8 cellular contexts compared by ENCODE assay signal in the genomic region with DNA sequence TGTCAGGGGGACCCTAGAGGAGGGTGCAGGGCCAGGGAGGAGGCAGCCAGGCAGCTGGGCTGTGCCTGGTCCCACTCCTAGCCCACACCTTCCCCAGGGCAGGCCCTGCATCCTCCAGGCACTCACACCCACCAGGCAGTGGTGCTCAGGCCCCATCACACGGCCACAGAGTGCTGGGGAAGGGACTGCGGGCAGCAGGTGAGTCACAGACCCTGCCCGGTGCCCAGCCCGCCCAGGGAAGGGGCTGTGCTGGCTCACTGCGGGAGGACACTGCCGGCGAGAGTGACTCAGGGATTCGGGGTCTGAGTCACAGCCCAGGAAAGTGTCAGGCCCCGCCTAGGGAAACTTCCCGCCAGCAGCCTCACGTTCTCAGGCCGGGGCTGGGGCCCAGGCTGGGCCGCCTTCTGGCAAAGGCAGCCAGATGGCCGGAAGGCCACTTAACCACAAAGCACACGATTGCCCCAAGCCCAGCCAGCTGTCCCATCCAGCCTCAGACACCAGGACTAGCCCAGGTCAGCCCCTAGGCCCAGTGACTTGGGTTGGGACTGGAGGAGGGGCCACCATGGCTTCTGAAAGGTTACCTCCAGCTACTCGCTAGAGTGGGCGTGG. TPM values are rescaled to one million over a fixed set of nuclear protein-coding genes. Genes with fewer than 3 reads are reported as not detected.
DNase-seq lines count a peak whose midpoint lies in the region; ATAC-seq, FAIRE-seq and TF ChIP-seq lines count a peak whose summit lies in the region.

No MANE protein-coding gene starts in this region.

- H3K27ac Mint-ChIP-seq in WTC11: no peak overlapping the region
- H3K27ac Mint-ChIP-seq in chondrocyte (ENCODE audit: unreplicated experiment): peak overlapping the region; percentile 87

- H3K27me3 Mint-ChIP-seq in WTC11 (ENCODE audit: low read depth) (no peaks in the 10 kb centered on the region), chondrocyte (ENCODE audit: low read depth) (no peaks in the 10 kb centered on the region)

- no peak for FAIRE-seq in HepG2 (lab: Jason Lieb, UNC)

- H3K4me3 Mint-ChIP-seq in WTC11 (no peak overlapping the region), chondrocyte (ENCODE audit: unreplicated experiment) (peak overlapping the region; percentile 4)

- TF ChIP-seq POLR2A in HepG2 (IDR thresholded peaks at IDR 0.05; ENCODE audit: insufficient read depth in 1 of 2, low read depth in 2 of 2, low read length in 2 of 2): peak in 1 of 2 experiments; percentile 49; a peak in 2 of 4 replicates

- H3K4me1 Mint-ChIP-seq in WTC11: 0 out of 2 replicates have a peak, but pooled peaks cover 8% of the 10 kb centered on the region
- H3K4me1 Mint-ChIP-seq in chondrocyte (ENCODE audit: low read depth): peaks cover 37% of the 10 kb centered on the region

- CTCF ChIA-PET in WTC11 (lab: Charles Lee): no interaction called here
- CTCF ChIA-PET in HepG2 (lab: Yijun Ruan, JAX; ENCODE audit: low intra/inter-chr PET ratio, low total read pairs): no interaction called here

- no peaks in the 10 kb centered on the region for H4K20me1 ChIP-seq in HepG2 (ENCODE audit: insufficient read depth, low read length)

- no peaks in the 10 kb centered on the region for H3K36me3 ChIP-seq in HepG2 (replicated peaks in 1 of 2; ENCODE audit: control insufficient read depth in 1 of 2, insufficient read depth in 2 of 2, low read length in 2 of 2)

- no TSS peak for BruUV-seq in HepG2 (replicated peaks; lab: Mats Ljungman, UMichigan)

- POLR2A ChIA-PET in WTC11 (lab: Charles Lee): interaction anchor here (0.5 kb wide), 1 partner anchor 41 kb away, joined by 3 read pairs; no protein-coding TSS in a partner anchor
- POLR2A ChIA-PET in HepG2 (lab: Yijun Ruan, JAX): no interaction called here

- H3K9me3 ChIP-seq in HepG2 (ENCODE audit: low read length): no peaks in the 10 kb centered on the region

- H3K27ac ChIP-seq in HepG2 (ENCODE audit: extremely low read length, insufficient read depth, low read length): no peak overlapping the region

- ATAC-seq in GM21737 (IDR thresholded peaks at IDR 0.05; ENCODE audit: unreplicated experiment) (peak; percentile 75), WTC11 (peak; percentile 65), HepG2 (peak; percentile 86), GM19324 (IDR thresholded peaks at IDR 0.05; ENCODE audit: low FRiP score, unreplicated experiment) (no peak)

- no peak overlapping the region for H2AFZ ChIP-seq in HepG2 (ENCODE audit: low read length)

- no peaks in the 10 kb centered on the region for H3K79me2 ChIP-seq in HepG2 (ENCODE audit: insufficient read depth, low read length)

- H3K9me3 Mint-ChIP-seq in WTC11 (no peaks in the 10 kb centered on the region), chondrocyte (ENCODE audit: low read depth) (no peaks in the 10 kb centered on the region)

- no peaks in the 10 kb centered on the region; a peak in 1 of 5 replicates for H3K27me3 ChIP-seq in HepG2 (ENCODE audit: control insufficient read depth in 1 of 2, insufficient read depth in 2 of 2, low read length in 2 of 2)

- TF ChIP-seq EP300 in HepG2 (IDR thresholded peaks at IDR 0.05; ENCODE audit: low read depth in 2 of 2, low read length in 2 of 2) (peak in 1 of 2 experiments; percentile 62; a peak in 1 of 4 replicates), HepG2 (CRISPR knock-in tag; IDR thresholded peaks at IDR 0.05; ENCODE audit: borderline replicate concordance) (peak; percentile 69)

- H3K36me3 Mint-ChIP-seq in WTC11: peaks cover 4% of the 10 kb centered on the region
- H3K36me3 Mint-ChIP-seq in chondrocyte (ENCODE audit: low read depth): peaks cover 9% of the 10 kb centered on the region

- H3K4me2 ChIP-seq in HepG2 (ENCODE audit: low read depth, low read length): peak overlapping the region; percentile 69

- no peak for TF ChIP-seq RAD21 in HepG2 (CRISPR knock-in tag; IDR thresholded peaks at IDR 0.05)

- in situ Hi-C loops in HepG2 (cut with HindIII; ENCODE audit: extremely low pct_ligation_motif_present, low pct_unique_long_range_greater_than_20kb): no loop called here

- H3K9ac ChIP-seq in HepG2 (ENCODE audit: insufficient read depth, low read depth, low read length): peak overlapping the region; percentile 19; the same call in 1 of the 2 replicates

- 9% methylated on average over 14 of the region's 17 CpGs for WGBS in HepG2 (ENCODE audit: low lambda C conversion rate)

- H3K4me1 ChIP-seq in HepG2 (ENCODE audit: insufficient read depth, low read length): peaks cover 22% of the 10 kb centered on the region

- TF ChIP-seq CTCF in WTC11 (IDR thresholded peaks at IDR 0.05) (no peak), chondrocyte (IDR thresholded peaks at IDR 0.05) (peak; percentile 69), HepG2 (CRISPR knock-in tag; IDR thresholded peaks at IDR 0.05) (peak; percentile 41; the same call in 1 of the 2 replicates)

- H3K4me3 ChIP-seq in HepG2 (replicated peaks in 1 of 3; ENCODE audit: insufficient read depth in 1 of 3, low read depth in 2 of 3, low read length in 3 of 3): peak overlapping the region in 1 of 3 experiments; percentile 56; a peak in 1 of 6 replicates

- intact Hi-C loops in HepG2 (cut with micrococcal nuclease; ENCODE audit: unreplicated experiment): no loop called here

- DNase-seq in EH (ENCODE audit: low read depth): peak; percentile 98
- peak; percentile 88 for DNase-seq in HuH-7 (ENCODE audit: low spot score)
- DNase-seq in WTC11 (ENCODE audit: low spot score): peak; percentile 51
- no peak for DNase-seq in chondrocyte (ENCODE audit: low spot score)
- DNase-seq in HepG2 (ENCODE audit: low spot score): peak; percentile 83
- peak; percentile 47 to 82 (median 55) for DNase-seq in stimulated activated CD4-positive, alpha-beta T cell treated with anti-CD3 and anti-CD28 coated beads, TNF-alpha, amount 100 ng/mL, for 24 hours (ENCODE audit: low read depth in 3 of 3)

TF ChIP-seq in WTC11, 78 proteins besides CTCF, POLR2A, EP300 and RAD21:
- TF ChIP-seq GTF2I (CRISPR knock-in tag; conservative IDR thresholded peaks at IDR 0.05) (no peak), GABPB1 (CRISPR knock-in tag; IDR thresholded peaks at IDR 0.05) (peak; percentile 66; the same call in 1 of the 2 replicates)
TF ChIP-seq in WTC11: peak in this region for 1.

TF ChIP-seq in HepG2, 621 proteins besides CTCF, POLR2A, EP300 and RAD21 (continues in another document):
- TF ChIP-seq DNMT3B (CRISPR knock-in tag; conservative IDR thresholded peaks at IDR 0.05): 0 out of 2 replicates have a peak, but pooled peaks have one; percentile 65
- peak; percentile 73 for TF ChIP-seq YEATS2 (CRISPR knock-in tag; IDR thresholded peaks at IDR 0.05; ENCODE audit: borderline replicate concordance)
- TF ChIP-seq MAFF (IDR thresholded peaks at IDR 0.05; ENCODE audit: low read depth, low read length): peak; percentile 78
- peak; percentile 27; the same call in 1 of the 2 replicates for TF ChIP-seq SP5 (CRISPR knock-in tag; IDR thresholded peaks at IDR 0.05; ENCODE audit: borderline replicate concordance, low read depth)
- TF ChIP-seq FOXK1 (CRISPR knock-in tag; IDR thresholded peaks at IDR 0.05; ENCODE audit: borderline replicate concordance, low read depth): peak; percentile 13; the same call in 1 of the 2 replicates
- TF ChIP-seq NR2F6 (IDR thresholded peaks at IDR 0.05): no peak
- peak; percentile 50; the same call in 1 of the 2 replicates for TF ChIP-seq NR2F6 (CRISPR knock-in tag; IDR thresholded peaks at IDR 0.05)
- TF ChIP-seq, protein P1, sequence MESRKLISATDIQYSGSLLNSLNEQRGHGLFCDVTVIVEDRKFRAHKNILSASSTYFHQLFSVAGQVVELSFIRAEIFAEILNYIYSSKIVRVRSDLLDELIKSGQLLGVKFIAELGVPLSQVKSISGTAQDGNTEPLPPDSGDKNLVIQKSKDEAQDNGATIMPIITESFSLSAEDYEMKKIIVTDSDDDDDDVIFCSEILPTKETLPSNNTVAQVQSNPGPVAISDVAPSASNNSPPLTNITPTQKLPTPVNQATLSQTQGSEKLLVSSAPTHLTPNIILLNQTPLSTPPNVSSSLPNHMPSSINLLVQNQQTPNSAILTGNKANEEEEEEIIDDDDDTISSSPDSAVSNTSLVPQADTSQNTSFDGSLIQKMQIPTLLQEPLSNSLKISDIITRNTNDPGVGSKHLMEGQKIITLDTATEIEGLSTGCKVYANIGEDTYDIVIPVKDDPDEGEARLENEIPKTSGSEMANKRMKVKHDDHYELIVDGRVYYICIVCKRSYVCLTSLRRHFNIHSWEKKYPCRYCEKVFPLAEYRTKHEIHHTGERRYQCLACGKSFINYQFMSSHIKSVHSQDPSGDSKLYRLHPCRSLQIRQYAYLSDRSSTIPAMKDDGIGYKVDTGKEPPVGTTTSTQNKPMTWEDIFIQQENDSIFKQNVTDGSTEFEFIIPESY (CRISPR knock-in tag; IDR thresholded peaks at IDR 0.05): peak; percentile 43; the same call in 1 of the 2 replicates
- TF ChIP-seq STAT5B (CRISPR knock-in tag; IDR thresholded peaks at IDR 0.05): 0 out of 2 replicates have a peak, but pooled peaks have one; percentile 33
- TF ChIP-seq FOSL1 (CRISPR knock-in tag; IDR thresholded peaks at IDR 0.05; ENCODE audit: borderline replicate concordance): peak; percentile 86

RNA-seq across cellular contexts. Expression of gene BIN1, which starts 42.2 kb away (rescaled TPM):
- 38.9 to 42.5 TPM (median 41.6 TPM) in 3 replicates for total RNA-seq in WTC11 (2021)
- total RNA-seq in chondrocyte: 40.0 to 64.0 TPM (median 63.6 TPM) in 3 replicates
- total RNA-seq in HepG2 (2016; rRNA removed; fragmentation: Illumina TruSeq; extraction: Trizol): 0.93 and 0.98 TPM in 2 replicates
- 0.61 and 1.1 TPM in 2 replicates for total RNA-seq in HepG2 (2016; cell fraction: cytosol; rRNA removed; fragmentation: Illumina TruSeq; extraction: Trizol; ENCODE audit: low read depth)
- 0.58 and 0.97 TPM in 2 replicates for total RNA-seq in HepG2 (2016; cell fraction: insoluble cytoplasmic fraction; rRNA removed; fragmentation: Illumina TruSeq; extraction: Trizol)
- 1.2 TPM in 2 replicates for total RNA-seq in HepG2 (2016; cell fraction: membrane; rRNA removed; fragmentation: Illumina TruSeq; extraction: Trizol)
- total RNA-seq in HepG2 (2016; cell fraction: nucleus; rRNA removed; fragmentation: Illumina TruSeq; extraction: Trizol): 0.28 and 0.41 TPM in 2 replicates
- 0.51 and 1.2 TPM in 2 replicates for polyA plus RNA-seq in HepG2 (2011; rRNA removed)
- 0.42 and 1.3 TPM in 2 replicates for polyA plus RNA-seq in HepG2 (2011; cell fraction: cytosol; rRNA removed)
- polyA plus RNA-seq in HepG2 (2011; cell fraction: nucleus; rRNA removed): 1.2 and 2.2 TPM in 2 replicates
- 1.3 and 1.6 TPM in 2 replicates for polyA plus RNA-seq in HepG2 (2012)
- 0.84 and 1.2 TPM in 2 replicates for polyA plus RNA-seq in HepG2 (2016; cell fraction: cytosol; fragmentation: Illumina TruSeq; extraction: Trizol; ENCODE audit: low read depth)
- 1.0 and 1.9 TPM in 2 replicates for polyA plus RNA-seq in HepG2 (2016; cell fraction: insoluble cytoplasmic fraction; fragmentation: Illumina TruSeq; extraction: Trizol; ENCODE audit: low read depth)
- 0.97 and 1.1 TPM in 2 replicates for polyA plus RNA-seq in HepG2 (2016; cell fraction: membrane; fragmentation: Illumina TruSeq; extraction: Trizol; ENCODE audit: low read depth)
- 0.85 and 0.91 TPM in 2 replicates for polyA plus RNA-seq in HepG2 (2016; cell fraction: nucleus; fragmentation: Illumina TruSeq; extraction: Trizol; ENCODE audit: insufficient read depth, low read depth)
- 0.84 and 28.9 TPM in 2 replicates for polyA minus RNA-seq in HepG2 (2011; rRNA and poly(A)+ RNA removed; ENCODE audit: low replicate concordance)
- 0.59 and 0.79 TPM in 2 replicates for polyA minus RNA-seq in HepG2 (2011; cell fraction: cytosol; rRNA and poly(A)+ RNA removed)
- polyA minus RNA-seq in HepG2 (2011; cell fraction: nucleus; rRNA and poly(A)+ RNA removed): 0.50 and 0.90 TPM in 2 replicates

Comparison
In these comparisons a context has a peak if more than half of its experiments do, and no peak if none do; other contexts are left out.
1. RNA of gene BIN1, which starts 42.2 kb away (total RNA-seq): 40.0 to 64.0 TPM in chondrocyte and 38.9 to 42.5 TPM in WTC11; 0.28 to 1.2 TPM in HepG2; every median in the first group is over 10 times any median in the second.